Comparison of ENCODE assay signal across 1 cellular context in the genomic region with DNA sequence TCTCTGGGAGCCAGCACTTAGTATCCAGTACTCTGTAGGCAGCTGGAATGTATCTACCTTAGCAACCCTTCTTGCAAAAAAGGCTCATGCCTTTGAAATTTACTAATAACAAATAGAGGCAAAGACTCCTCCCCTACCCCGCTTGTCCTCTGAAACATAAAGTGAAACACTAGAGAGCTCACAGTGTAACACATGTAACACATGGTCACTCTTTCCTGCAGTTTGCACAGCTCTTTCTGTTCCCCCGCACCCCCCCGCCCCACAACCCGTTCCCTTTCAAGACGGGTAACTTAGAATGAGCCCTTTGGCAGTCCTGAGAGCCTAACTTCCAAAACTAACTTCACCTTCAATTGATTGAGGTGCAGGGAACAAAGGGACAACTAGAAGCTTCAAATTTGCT.
TF ChIP-seq lines count a peak whose summit lies in the region.

No MANE protein-coding gene starts in this region.

TF ChIP-seq in K562, 482 proteins besides CTCF, POLR2A, EP300 and RAD21:
- TF ChIP-seq ZNF277 (CRISPR knock-in tag; IDR thresholded peaks at IDR 0.05; ENCODE audit: borderline replicate concordance) (no peak), ZNF512 (tag; IDR thresholded peaks at IDR 0.05) (no peak), HMG20B (CRISPR knock-in tag; IDR thresholded peaks at IDR 0.05) (no peak), CEBPG (CRISPR knock-in tag; IDR thresholded peaks at IDR 0.05) (no peak), CEBPG (tag; conservative IDR thresholded peaks at IDR 0.05 in 1 of 2, IDR thresholded peaks at IDR 0.05 in 1 of 2) (no peak), KLF16 (IDR thresholded peaks at IDR 0.05) (no peak), BMI1 (IDR thresholded peaks at IDR 0.05; ENCODE audit: low read length) (no peak)
- TF ChIP-seq, protein P1, sequence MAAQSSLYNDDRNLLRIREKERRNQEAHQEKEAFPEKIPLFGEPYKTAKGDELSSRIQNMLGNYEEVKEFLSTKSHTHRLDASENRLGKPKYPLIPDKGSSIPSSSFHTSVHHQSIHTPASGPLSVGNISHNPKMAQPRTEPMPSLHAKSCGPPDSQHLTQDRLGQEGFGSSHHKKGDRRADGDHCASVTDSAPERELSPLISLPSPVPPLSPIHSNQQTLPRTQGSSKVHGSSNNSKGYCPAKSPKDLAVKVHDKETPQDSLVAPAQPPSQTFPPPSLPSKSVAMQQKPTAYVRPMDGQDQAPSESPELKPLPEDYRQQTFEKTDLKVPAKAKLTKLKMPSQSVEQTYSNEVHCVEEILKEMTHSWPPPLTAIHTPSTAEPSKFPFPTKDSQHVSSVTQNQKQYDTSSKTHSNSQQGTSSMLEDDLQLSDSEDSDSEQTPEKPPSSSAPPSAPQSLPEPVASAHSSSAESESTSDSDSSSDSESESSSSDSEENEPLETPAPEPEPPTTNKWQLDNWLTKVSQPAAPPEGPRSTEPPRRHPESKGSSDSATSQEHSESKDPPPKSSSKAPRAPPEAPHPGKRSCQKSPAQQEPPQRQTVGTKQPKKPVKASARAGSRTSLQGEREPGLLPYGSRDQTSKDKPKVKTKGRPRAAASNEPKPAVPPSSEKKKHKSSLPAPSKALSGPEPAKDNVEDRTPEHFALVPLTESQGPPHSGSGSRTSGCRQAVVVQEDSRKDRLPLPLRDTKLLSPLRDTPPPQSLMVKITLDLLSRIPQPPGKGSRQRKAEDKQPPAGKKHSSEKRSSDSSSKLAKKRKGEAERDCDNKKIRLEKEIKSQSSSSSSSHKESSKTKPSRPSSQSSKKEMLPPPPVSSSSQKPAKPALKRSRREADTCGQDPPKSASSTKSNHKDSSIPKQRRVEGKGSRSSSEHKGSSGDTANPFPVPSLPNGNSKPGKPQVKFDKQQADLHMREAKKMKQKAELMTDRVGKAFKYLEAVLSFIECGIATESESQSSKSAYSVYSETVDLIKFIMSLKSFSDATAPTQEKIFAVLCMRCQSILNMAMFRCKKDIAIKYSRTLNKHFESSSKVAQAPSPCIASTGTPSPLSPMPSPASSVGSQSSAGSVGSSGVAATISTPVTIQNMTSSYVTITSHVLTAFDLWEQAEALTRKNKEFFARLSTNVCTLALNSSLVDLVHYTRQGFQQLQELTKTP (IDR thresholded peaks at IDR 0.05; ENCODE audit: low read depth in 1 of 2, partially characterized antibody in 2 of 2): no peak
- TF ChIP-seq, protein P2, sequence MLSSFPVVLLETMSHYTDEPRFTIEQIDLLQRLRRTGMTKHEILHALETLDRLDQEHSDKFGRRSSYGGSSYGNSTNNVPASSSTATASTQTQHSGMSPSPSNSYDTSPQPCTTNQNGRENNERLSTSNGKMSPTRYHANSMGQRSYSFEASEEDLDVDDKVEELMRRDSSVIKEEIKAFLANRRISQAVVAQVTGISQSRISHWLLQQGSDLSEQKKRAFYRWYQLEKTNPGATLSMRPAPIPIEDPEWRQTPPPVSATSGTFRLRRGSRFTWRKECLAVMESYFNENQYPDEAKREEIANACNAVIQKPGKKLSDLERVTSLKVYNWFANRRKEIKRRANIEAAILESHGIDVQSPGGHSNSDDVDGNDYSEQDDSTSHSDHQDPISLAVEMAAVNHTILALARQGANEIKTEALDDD (IDR thresholded peaks at IDR 0.05): no peak
